ENCODE assay signal across 20 cellular contexts in the genomic region with DNA sequence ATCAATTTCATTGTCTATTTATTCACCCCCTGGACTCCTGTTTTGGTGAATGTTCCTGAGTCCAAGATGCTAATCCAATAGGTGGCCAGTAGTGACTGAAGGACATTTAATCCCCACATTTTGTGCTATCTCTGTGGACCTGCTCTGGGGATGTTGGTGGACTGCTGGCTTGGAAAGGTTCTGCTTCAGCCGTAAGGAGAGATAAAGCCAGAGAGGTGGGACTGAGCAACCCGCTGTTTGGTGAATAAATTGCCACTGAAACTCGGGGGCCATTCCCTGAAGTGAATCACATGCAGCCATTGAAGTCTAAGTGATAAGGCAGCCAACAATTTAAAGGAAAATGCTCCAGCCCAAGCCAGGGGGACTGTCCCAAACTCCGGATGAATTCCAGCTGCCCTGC. TPM values are rescaled to one million over a fixed set of nuclear protein-coding genes. Genes with fewer than 3 reads are reported as not detected.
DNase-seq lines count a peak whose midpoint lies in the region; ATAC-seq, FAIRE-seq and TF ChIP-seq lines count a peak whose summit lies in the region.
"Had no signal": no experiment of that assay in that cellular context is flagged by ENCODE, and none has a peak within 500 bp of the region (broad histone marks: within the 10 kb centered on the region; RNA-seq: fewer than 3 reads in every experiment).

No MANE protein-coding gene starts in this region.

- no peak for DNase-seq in stimulated activated naive CD8-positive, alpha-beta T cell treated with anti-CD3 and anti-CD28 coated beads, Interleukin-15, amount 100 ng/mL, for 72 hours
- no peak for DNase-seq in stimulated activated naive CD8-positive, alpha-beta T cell treated with anti-CD3 and anti-CD28 coated beads, Interleukin-15, Interleukin-2, amounts not matched to agents 100 U/mL and 50 U/mL, for 24 hours
- DNase-seq in K562 (ENCODE audit: extremely low read depth in 1 of 4, low spot score in 3 of 4): peak in 2 of 4 experiments; percentile 37 to 63
- DNase-seq in naive B cell: no peak
- no peak for DNase-seq in GM03348 (ENCODE audit: low spot score)
- DNase-seq: activated CD4-positive, CD25-positive, alpha-beta regulatory T cell treated with anti-CD3 and anti-CD28 coated beads, Interleukin-2, amount 50 U/mL, for 72 hours; anterior cingulate cortex; Calu3; HCEC 1CT; heart right ventricle; NCI-H524; nucleus accumbens; T-helper 9 cell; transverse colon had no signal

- no peaks in the 10 kb centered on the region for H4K20me1 ChIP-seq in K562 (replicated peaks; ENCODE audit: control insufficient read depth, insufficient read depth, low read length)

- TF ChIP-seq EP300 in K562 (IDR thresholded peaks at IDR 0.05; ENCODE audit: low read length): no peak

- no peak overlapping the region for H3K27ac Mint-ChIP-seq in stimulated activated naive CD8-positive, alpha-beta T cell treated with anti-CD3 and anti-CD28 coated beads, Interleukin-15, amount 100 ng/mL, for 72 hours
- peak overlapping the region in 3 of 6 donors; percentile 56 to 94 (median 83) for H3K27ac Mint-ChIP-seq in naive B cell

- peak overlapping the region; percentile 25 to 97 for H3K4me3 Mint-ChIP-seq in stimulated activated naive CD8-positive, alpha-beta T cell treated with anti-CD3 and anti-CD28 coated beads, Interleukin-15, amount 100 ng/mL, for 72 hours
- H3K4me3 Mint-ChIP-seq in naive B cell: peak overlapping the region in 6 of 8 donors; percentile 37 to 96 (median 92)

- H3K4me3 ChIP-seq in K562: no peak overlapping the region

- peaks cover 19% of the 10 kb centered on the region for H3K4me1 Mint-ChIP-seq in stimulated activated naive CD8-positive, alpha-beta T cell treated with anti-CD3 and anti-CD28 coated beads, Interleukin-15, amount 100 ng/mL, for 72 hours
- peaks cover 47 to 69% (median 66%) of the 10 kb centered on the region in 3 donors for H3K4me1 Mint-ChIP-seq in naive B cell

- no peak for TF ChIP-seq RAD21 in K562 (CRISPR knock-in tag; conservative IDR thresholded peaks at IDR 0.05 in 1 of 2, IDR thresholded peaks at IDR 0.05 in 1 of 2)

- BruUV-seq in K562 (replicated peaks; lab: Mats Ljungman, UMichigan): no TSS peak

- H3K4me2 ChIP-seq in K562 (ENCODE audit: insufficient read depth, low read length): no peak overlapping the region; the same call in 1 of the 2 replicates

- no peaks in the 10 kb centered on the region for H3K79me2 ChIP-seq in K562 (ENCODE audit: control insufficient read depth, insufficient read depth, low read length)

- no peaks in the 10 kb centered on the region for H3K36me3 ChIP-seq in K562 (ENCODE audit: control insufficient read depth, insufficient read depth, low read length)
- H3K36me3 ChIP-seq: heart right ventricle, right atrium auricular region, transverse colon had no signal

- CTCF ChIA-PET in K562 (lab: Yijun Ruan, JAX; ENCODE audit: low intra/inter-chr PET ratio): no interaction called here

- peaks cover 31% of the 10 kb centered on the region for H3K27me3 Mint-ChIP-seq in stimulated activated naive CD8-positive, alpha-beta T cell treated with anti-CD3 and anti-CD28 coated beads, Interleukin-15, amount 100 ng/mL, for 72 hours
- H3K27me3 Mint-ChIP-seq in naive B cell: no peaks in the 10 kb centered on the region

- peak overlapping the region in 1 of 2 experiments; percentile 36; a peak in 1 of 4 replicates for H3K9ac ChIP-seq in K562 (ENCODE audit: insufficient read depth in 1 of 2, low read depth in 2 of 2, low read length in 2 of 2)

- H3K9me3 ChIP-seq in K562 (replicated peaks; ENCODE audit: control insufficient read depth, insufficient read depth, low read depth, low read length): no peaks in the 10 kb centered on the region
- H3K9me3 ChIP-seq: heart right ventricle, right atrium auricular region, transverse colon had no signal

- TF ChIP-seq CTCF in K562 (IDR thresholded peaks at IDR 0.05 in 2 of 3, conservative IDR thresholded peaks at IDR 0.05 in 1 of 3; ENCODE audit: insufficient read depth in 2 of 3, low read depth in 1 of 3, low read length in 3 of 3): no peak

- 6% methylated on average over 4 of the region's 4 CpGs for WGBS in K562 (ENCODE audit: insufficient coverage, low coverage, missing lambda C conversion rate)

- POLR2A ChIA-PET in K562 (lab: Yijun Ruan, JAX): no interaction called here

- H3K9me3 Mint-ChIP-seq in stimulated activated naive CD8-positive, alpha-beta T cell treated with anti-CD3 and anti-CD28 coated beads, Interleukin-15, amount 100 ng/mL, for 72 hours: no peaks in the 10 kb centered on the region
- no peaks in the 10 kb centered on the region for H3K9me3 Mint-ChIP-seq in naive B cell

- no peak for TF ChIP-seq POLR2A in K562 (conservative IDR thresholded peaks at IDR 0.05)

- ATAC-seq in stimulated activated naive CD8-positive, alpha-beta T cell treated with anti-CD3 and anti-CD28 coated beads, Interleukin-15, amount 100 ng/mL, for 72 hours: no peak
- no peak for ATAC-seq in stimulated activated naive CD8-positive, alpha-beta T cell treated with anti-CD3 and anti-CD28 coated beads, Interleukin-15, Interleukin-2, amounts not matched to agents 100 U/mL and 50 U/mL, for 24 hours
- ATAC-seq in K562 (0 out of 3 replicates have a peak, but pooled peaks have one; percentile 3), naive B cell (ENCODE audit: low read depth in 2 of 2) (no peak), HG03565 (IDR thresholded peaks at IDR 0.05; ENCODE audit: unreplicated experiment) (no peak), GM21737 (IDR thresholded peaks at IDR 0.05; ENCODE audit: unreplicated experiment) (no peak), HG03108 (IDR thresholded peaks at IDR 0.05; ENCODE audit: unreplicated experiment) (no peak)
- ATAC-seq: heart right ventricle had no signal

- no peaks in the 10 kb centered on the region for H3K36me3 Mint-ChIP-seq in naive B cell

- H3K27me3 ChIP-seq in K562 (ENCODE audit: control insufficient read depth in 2 of 2, insufficient read depth in 2 of 2, low read length in 2 of 2): no peaks in the 10 kb centered on the region
- H3K27me3 ChIP-seq: heart right ventricle, right atrium auricular region, transverse colon had no signal

- peak; percentile 60 for FAIRE-seq in K562 (lab: Jason Lieb, UNC)

- in situ Hi-C loops in K562 (cut with MboI): no loop called here

- no peaks in the 10 kb centered on the region for H3K9me1 ChIP-seq in K562 (ENCODE audit: control insufficient read depth, insufficient read depth, low read length)

- H3K4me1 ChIP-seq in K562 (replicated peaks in 1 of 2; ENCODE audit: control insufficient read depth in 2 of 2, insufficient read depth in 2 of 2, low read length in 2 of 2): peaks cover 16 to 25% of the 10 kb centered on the region in 2 experiments; a peak in 4 of 5 replicates

- H2AFZ ChIP-seq in K562 (ENCODE audit: low read depth, low read length): no peak overlapping the region; the same call in 1 of the 2 replicates

- no peak overlapping the region for H3K27ac ChIP-seq in K562 (ENCODE audit: extremely low read depth, low read depth, low read length)

- intact Hi-C loops in K562 (cut with micrococcal nuclease): loop anchor here (5.0 kb wide), 1 partner anchor 61 kb away; no protein-coding TSS in a partner anchor

TF ChIP-seq in K562, 482 proteins besides CTCF, POLR2A, EP300 and RAD21 (continues in another document):
- TF ChIP-seq TAL1 (IDR thresholded peaks at IDR 0.05): peak; percentile 19; the same call in 1 of the 2 replicates

RNA-seq across cellular contexts. Expression of gene ABHD6, which starts 1.6 kb away (rescaled TPM):
- 6.4 and 12.8 TPM in 2 replicates for total RNA-seq in K562 (2011; cell fraction: chromatin; rRNA removed; ENCODE audit: low replicate concordance)
- total RNA-seq in K562 (2011; cell fraction: nucleolus; rRNA removed): 9.8 and 11.6 TPM in 2 replicates
- total RNA-seq in K562 (2011; cell fraction: nucleoplasm; rRNA removed): 5.2 and 11.6 TPM in 2 replicates
- total RNA-seq in K562 (2014; rRNA removed): 2.1 and 3.7 TPM in 2 replicates
- 2.4 and 2.5 TPM in 2 replicates for total RNA-seq in K562 (2014; rRNA removed; fragmentation: Illumina TruSeq; extraction: Trizol)
- 3.6 and 4.1 TPM in 2 replicates for total RNA-seq in K562 (2015; rRNA removed; fragmentation: Illumina TruSeq; extraction: Trizol)
- 2.9 and 3.2 TPM in 2 replicates for total RNA-seq in K562 (2021)
- polyA plus RNA-seq in K562 (2011; rRNA removed): 3.6 and 4.1 TPM in 2 replicates
- 4.7 and 4.9 TPM in 2 replicates for polyA plus RNA-seq in K562 (2011; cell fraction: cytosol; rRNA removed)
- 3.6 and 3.9 TPM in 2 replicates for polyA plus RNA-seq in K562 (2011; cell fraction: nucleus; rRNA removed)
- polyA plus RNA-seq in K562 (2012): 3.2 and 5.2 TPM in 2 replicates
- 2.3 and 2.9 TPM in 2 replicates for polyA plus RNA-seq in K562 (2014; fragmentation: Illumina TruSeq; extraction: Trizol)
- under 1 TPM; 0.53 to 0.81 TPM for polyA plus RNA-seq in K562 (2014; fragmentation: Nextera tagmentation; extraction: Ambion mirVana)
- polyA plus RNA-seq in K562 (2014; rRNA removed): 2.3 and 3.4 TPM in 2 replicates
- 6.0 and 7.1 TPM in 2 replicates for polyA minus RNA-seq in K562 (2011; rRNA and poly(A)+ RNA removed)
- 2.5 and 3.4 TPM in 2 replicates for polyA minus RNA-seq in K562 (2011; cell fraction: cytosol; rRNA and poly(A)+ RNA removed)
- polyA minus RNA-seq in K562 (2011; cell fraction: nucleus; rRNA and poly(A)+ RNA removed): 1.9 and 3.6 TPM in 2 replicates
- 10 to 100 TPM in 3 of 6 donors, 1 to 10 TPM in 3; 2.8 to 12.7 (median 10.2) TPM for polyA plus RNA-seq in naive B cell (ENCODE audit: low read depth in 6 of 6)

RNA-seq across cellular contexts. Expression of gene DNASE1L3, which starts 25.2 kb away (rescaled TPM):
- not detected in 2 replicates for total RNA-seq in K562 (2011; cell fraction: chromatin; rRNA removed; ENCODE audit: low replicate concordance)
- total RNA-seq in K562 (2011; cell fraction: nucleolus; rRNA removed): not detected in 2 replicates
- total RNA-seq in K562 (2011; cell fraction: nucleoplasm; rRNA removed): not detected in 2 replicates
- total RNA-seq in K562 (2014; rRNA removed) (not detected in 2 replicates), K562 (2014; rRNA removed; fragmentation: Illumina TruSeq; extraction: Trizol) (not detected in 2 replicates), K562 (2015; rRNA removed; fragmentation: Illumina TruSeq; extraction: Trizol) (not detected in 2 replicates), K562 (2021) (not detected in 2 replicates)
- polyA plus RNA-seq in K562 (2011; rRNA removed) (0.06 TPM in 1 of 2 replicates, not detected in the other), K562 (2014; fragmentation: Illumina TruSeq; extraction: Trizol) (not detected in 2 replicates), K562 (2014; fragmentation: Nextera tagmentation; extraction: Ambion mirVana) (not detected), K562 (2014; rRNA removed) (not detected in 2 replicates), naive B cell (ENCODE audit: low read depth in 6 of 6) (10 to 100 TPM in 3 of 6 donors, 1 to 10 TPM in 3; 8.0 to 41.5 (median 14.4) TPM)
- not detected in 2 replicates for polyA plus RNA-seq in K562 (2011; cell fraction: cytosol; rRNA removed)
- polyA plus RNA-seq in K562 (2011; cell fraction: nucleus; rRNA removed): not detected in 2 replicates
- polyA plus RNA-seq in K562 (2012): not detected in 2 replicates
- polyA minus RNA-seq in K562 (2011; rRNA and poly(A)+ RNA removed): not detected in 2 replicates
- polyA minus RNA-seq in K562 (2011; cell fraction: cytosol; rRNA and poly(A)+ RNA removed): not detected in 2 replicates
- not detected in 2 replicates for polyA minus RNA-seq in K562 (2011; cell fraction: nucleus; rRNA and poly(A)+ RNA removed)
- total RNA-seq: Calu3, chondrocyte had no signal
- polyA plus RNA-seq: AG04450 had no signal

Comparison
In these comparisons a context has a peak if more than half of its experiments do, and no peak if none do; other contexts are left out.
1. RNA of gene DNASE1L3, which starts 25.2 kb away (polyA plus RNA-seq): 8.0 to 41.5 TPM in naive B cell; 0.06 TPM in K562; every median in the first group is over 4 times any median in the second.